Comparison of ENCODE assay signal across 16 cellular contexts in the genomic region with DNA sequence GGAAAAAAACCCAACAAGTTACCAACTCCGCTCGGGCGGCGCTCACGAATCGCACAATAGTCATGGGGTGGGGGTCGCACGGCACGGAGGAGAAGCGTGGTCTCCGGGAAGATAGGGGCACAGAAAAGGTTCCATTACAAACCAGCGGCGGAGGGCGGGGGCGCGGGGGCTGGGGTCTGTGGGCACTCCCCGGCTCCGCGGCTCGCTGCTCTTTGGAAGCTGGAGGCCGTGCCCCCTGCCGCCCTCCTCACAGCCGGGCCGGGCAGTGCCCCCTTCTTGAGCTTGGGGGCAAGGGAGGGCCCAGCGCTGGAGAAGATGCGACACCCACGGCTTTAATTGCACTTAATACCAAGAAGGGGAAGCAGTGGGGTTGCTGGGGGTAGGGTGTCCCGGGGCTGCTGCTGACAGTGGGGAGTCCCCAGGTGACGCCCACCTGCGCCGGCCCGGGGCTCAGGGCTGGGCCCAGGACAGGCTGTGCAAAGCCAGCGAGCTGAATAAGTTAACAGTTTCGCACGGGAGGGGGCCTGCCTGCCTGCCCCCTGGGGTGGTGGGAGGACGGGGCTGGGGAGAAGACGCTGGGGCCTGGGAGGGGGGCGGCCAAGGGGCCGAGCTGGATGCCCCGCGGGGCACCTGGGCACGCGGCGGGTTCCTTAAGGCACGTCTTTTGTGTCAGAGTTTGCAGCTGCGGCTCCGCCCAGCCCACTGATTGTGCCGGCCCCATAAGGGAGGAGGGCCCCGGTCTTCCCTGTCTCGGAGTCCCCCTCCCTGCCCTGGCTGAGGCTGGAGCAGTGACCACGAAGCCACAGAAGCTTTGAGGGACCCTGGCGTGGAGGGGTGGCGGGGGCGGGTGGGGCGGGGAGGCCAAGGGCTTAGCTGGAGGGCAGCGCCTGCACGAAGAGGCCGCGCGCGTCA. TPM values are rescaled to one million over a fixed set of nuclear protein-coding genes. Genes with fewer than 3 reads are reported as not detected.
DNase-seq lines count a peak whose midpoint lies in the region; ATAC-seq and TF ChIP-seq lines count a peak whose summit lies in the region.
"Had no signal": no experiment of that assay in that cellular context is flagged by ENCODE, and none has a peak within 500 bp of the region (broad histone marks: within the 10 kb centered on the region; RNA-seq: fewer than 3 reads in every experiment).

No MANE protein-coding gene starts in this region.

- WGBS in right cardiac atrium, result 64% methylated on average over 61 of the region's 61 CpGs

- peaks cover 18% of the 10 kb centered on the region for H3K36me3 ChIP-seq in rectal smooth muscle tissue (ENCODE audit: control insufficient read depth, insufficient read depth, low read length)

- DNase-seq in EL, result peak; percentile 18
- DNase-seq in right cardiac atrium, result peak; percentile 45 to 79 (median 77)
- DNase-seq in midbrain (lab: John Stamatoyannopoulos, UW), result no peak
- no peak for DNase-seq in effector CD8-positive, alpha-beta T cell (lab: John Stamatoyannopoulos, UW)
- DNase-seq: amniotic stem cell; C1 segment of cervical spinal cord; effector memory CD8-positive, alpha-beta T cell; NCI-H2029; stimulated activated CD4-positive, alpha-beta T cell treated with anti-CD3 and anti-CD28 coated beads, Interleukin-2, amount 100 ng/mL, for 24 hours; stimulated activated naive CD4-positive, alpha-beta T cell treated with Interleukin-2 at 50 U/mL for 16 hours had no signal

- H3K27me3 ChIP-seq in right cardiac atrium (ENCODE audit: control insufficient read depth, insufficient read depth) (no peaks in the 10 kb centered on the region), rectal smooth muscle tissue (ENCODE audit: control insufficient read depth, insufficient read depth, low read length) (no peaks in the 10 kb centered on the region)

- intact Hi-C loops in right cardiac atrium (cut with DNase I), result no loop called here

- H3K9me3 ChIP-seq in right cardiac atrium (ENCODE audit: control insufficient read depth, low read length), result no peaks in the 10 kb centered on the region

- ATAC-seq in SK-N-SH treated with all-trans-retinoic acid at 6 μM for 48 hours (peak; percentile 8; the same call in 2 of the 3 replicates), right cardiac atrium (peak; percentile 18 to 41), HG03108 (IDR thresholded peaks at IDR 0.05; ENCODE audit: unreplicated experiment) (no peak), GM18520 (IDR thresholded peaks at IDR 0.05; ENCODE audit: unreplicated experiment) (no peak)
- ATAC-seq: effector memory CD8-positive, alpha-beta T cell had no signal

- H3K4me3 ChIP-seq in right cardiac atrium (ENCODE audit: low read length) (no peak overlapping the region), rectal smooth muscle tissue (ENCODE audit: low read length) (peak overlapping the region; percentile 36)

- H3K27ac ChIP-seq in right cardiac atrium (ENCODE audit: low read length), result no peak overlapping the region
- H3K27ac ChIP-seq in rectal smooth muscle tissue (ENCODE audit: low read depth, low read length), result no peak overlapping the region
- H3K27ac ChIP-seq: KMS-11 had no signal

- H3K4me1 ChIP-seq in right cardiac atrium (ENCODE audit: control insufficient read depth, insufficient read depth, low read length), result no peaks in the 10 kb centered on the region
- no peaks in the 10 kb centered on the region for H3K4me1 ChIP-seq in rectal smooth muscle tissue (ENCODE audit: control insufficient read depth, insufficient read depth, low read length)

- no peak overlapping the region for H3K9ac ChIP-seq in rectal smooth muscle tissue (ENCODE audit: low read length)
- H3K9ac ChIP-seq: KMS-11 had no signal

TF ChIP-seq in SK-N-SH treated with all-trans-retinoic acid at 6 μM for 48 hours, 23 proteins besides CTCF, POLR2A, EP300 and RAD21:
- no peak for TF ChIP-seq ISL1 (CRISPR knock-in tag; IDR thresholded peaks at IDR 0.05)
- TF ChIP-seq ZNF8 (CRISPR knock-in tag; IDR thresholded peaks at IDR 0.05), result no peak
- TF ChIP-seq ZFP3 (CRISPR knock-in tag; IDR thresholded peaks at IDR 0.05), result no peak

RNA-seq across cellular contexts. Expression of a gene that starts 9.8 kb away (rescaled TPM):
- 10 to 100 TPM; 20.3 to 24.1 (median 21.1) TPM for total RNA-seq in right cardiac atrium
- polyA plus RNA-seq in right cardiac atrium, result 21.5 TPM

RNA-seq across cellular contexts. Expression of a gene that starts 23.9 kb away (rescaled TPM):
- 1 to 10 TPM; 1.4 to 3.2 (median 2.2) TPM for total RNA-seq in right cardiac atrium
- polyA plus RNA-seq in right cardiac atrium, result 1.9 TPM
- total RNA-seq: lung microvascular endothelial cell had no signal

RNA-seq across cellular contexts. Expression of a gene that starts 44.0 kb away (rescaled TPM):
- 10 to 100 TPM; 10.9 to 15.6 (median 13.5) TPM for total RNA-seq in right cardiac atrium
- 7.0 TPM for polyA plus RNA-seq in right cardiac atrium

RNA-seq across cellular contexts. Expression of a gene that starts 56.1 kb away (rescaled TPM):
- total RNA-seq in right cardiac atrium, result 10 to 100 TPM; 21.6 to 26.2 (median 22.3) TPM
- 22.9 TPM for polyA plus RNA-seq in right cardiac atrium

RNA-seq across cellular contexts. Expression of a gene that starts 56.2 kb away (rescaled TPM):
- 1 to 10 TPM in 1 of 4 donors, under 1 TPM in 3; 0.40 to 1.2 (median 0.80) TPM for total RNA-seq in right cardiac atrium
- polyA plus RNA-seq in right cardiac atrium, result 0.48 TPM

Comparison
In these comparisons a context has a peak if more than half of its experiments do, and no peak if none do; other contexts are left out.
1. DNase-seq: peak in EL (single experiment) and right cardiac atrium (3 of 3); none in midbrain (single experiment) and effector CD8-positive, alpha-beta T cell (single experiment).
2. ATAC-seq: peak in SK-N-SH treated with all-trans-retinoic acid at 6 μM for 48 hours (single experiment) and right cardiac atrium (2 of 2); none in HG03108 (single experiment) and GM18520 (single experiment).